Comparison of ENCODE assay signal across 10 cellular contexts in the genomic region with DNA sequence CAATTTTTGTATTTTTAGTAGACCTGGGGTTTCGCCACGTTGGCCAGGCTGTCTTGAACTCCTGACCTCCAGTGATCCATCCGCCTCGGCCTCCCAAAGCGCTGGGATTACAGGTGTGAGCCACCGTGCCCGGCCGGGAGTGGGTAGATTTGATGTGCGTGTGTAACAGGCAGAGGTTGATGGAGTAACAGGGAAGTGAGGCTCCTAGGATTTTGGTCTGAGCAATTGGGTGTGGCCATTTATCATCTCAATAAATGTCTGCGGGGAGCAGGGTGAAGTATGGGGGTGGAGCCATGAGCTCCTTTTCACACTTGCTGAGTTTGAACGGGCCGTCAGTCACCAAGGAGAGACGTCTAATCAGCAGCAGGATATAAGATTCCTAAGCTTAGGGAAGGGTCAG. TPM values are rescaled to one million over a fixed set of nuclear protein-coding genes. Genes with fewer than 3 reads are reported as not detected.
DNase-seq lines count a peak whose midpoint lies in the region; ATAC-seq and TF ChIP-seq lines count a peak whose summit lies in the region.
"Had no signal": no experiment of that assay in that cellular context is flagged by ENCODE, and none has a peak within 500 bp of the region (broad histone marks: within the 10 kb centered on the region; RNA-seq: fewer than 3 reads in every experiment).

No MANE protein-coding gene starts in this region.

- TF ChIP-seq CTCF in RWPE1 (conservative IDR thresholded peaks at IDR 0.05; ENCODE audit: low read depth) (no peak), endothelial cell (IDR thresholded peaks at IDR 0.05; ENCODE audit: unreplicated experiment) (no peak), progenitor cell of endocrine pancreas (IDR thresholded peaks at IDR 0.05; ENCODE audit: unreplicated experiment) (no peak), spleen (IDR thresholded peaks at IDR 0.05 in 8 of 11, conservative IDR thresholded peaks at IDR 0.05 in 3 of 11) (no peak)

- DNase-seq in T-helper 2 cell treated with Interferon-gamma antibody and Interleukin-4, amounts not matched to agents 5 μg/mL and 100 μg/mL, for 36 hours (ENCODE audit: low spot score), result no peak
- DNase-seq in T-helper 2 cell, result no peak
- no peak for DNase-seq in RWPE1 (ENCODE audit: low spot score)
- DNase-seq in endothelial cell (ENCODE audit: low spot score), result no peak
- DNase-seq in progenitor cell of endocrine pancreas (ENCODE audit: low spot score, unreplicated experiment), result no peak
- DNase-seq in spleen, result no peak
- no peak for DNase-seq in activated CD4-positive, alpha-beta T cell treated with anti-CD3 and anti-CD28 coated beads for 4 hours
- DNase-seq: ACHN, NCI-H1417 had no signal

- no peaks in the 10 kb centered on the region for H3K9me3 ChIP-seq in spleen

- H3K27me3 Mint-ChIP-seq in T-helper 2 cell treated with Interferon-gamma antibody and Interleukin-4, amounts not matched to agents 5 μg/mL and 100 μg/mL, for 36 hours (ENCODE audit: low read depth), result no peaks in the 10 kb centered on the region
- H3K27me3 Mint-ChIP-seq in endothelial cell (ENCODE audit: unreplicated experiment), result peaks cover 6% of the 10 kb centered on the region
- no peaks in the 10 kb centered on the region for H3K27me3 Mint-ChIP-seq in progenitor cell of endocrine pancreas

- peak overlapping the region; percentile 88 for H3K27ac ChIP-seq in RWPE1
- no peak overlapping the region for H3K27ac ChIP-seq in spleen

- ATAC-seq in GM19023 (IDR thresholded peaks at IDR 0.05; ENCODE audit: unreplicated experiment), result no peak

- H3K36me3 Mint-ChIP-seq in T-helper 2 cell treated with Interferon-gamma antibody and Interleukin-4, amounts not matched to agents 5 μg/mL and 100 μg/mL, for 36 hours (ENCODE audit: low read depth), result peaks cover 21% of the 10 kb centered on the region
- H3K36me3 Mint-ChIP-seq in endothelial cell (ENCODE audit: low read depth, unreplicated experiment) (peaks cover 12% of the 10 kb centered on the region), progenitor cell of endocrine pancreas (ENCODE audit: insufficient read depth) (peaks cover 6% of the 10 kb centered on the region)

- TF ChIP-seq POLR2A in spleen (IDR thresholded peaks at IDR 0.05), result no peak

- WGBS in spleen, 5 donors, result 80 to 89% (median 86%) methylated on average over 13 of the region's 13 CpGs

- H3K4me3 ChIP-seq in spleen, result peak overlapping the region in 1 of 8 donors; percentile 87

- intact Hi-C loops in spleen (cut with DNase I; ENCODE audit: low total_unique reads), result no loop called here

- H3K27ac Mint-ChIP-seq in T-helper 2 cell treated with Interferon-gamma antibody and Interleukin-4, amounts not matched to agents 5 μg/mL and 100 μg/mL, for 36 hours, result peak overlapping the region; percentile 82
- H3K27ac Mint-ChIP-seq in endothelial cell (ENCODE audit: unreplicated experiment) (no peak overlapping the region), progenitor cell of endocrine pancreas (peak overlapping the region; percentile 97)

- H3K4me3 Mint-ChIP-seq in T-helper 2 cell treated with Interferon-gamma antibody and Interleukin-4, amounts not matched to agents 5 μg/mL and 100 μg/mL, for 36 hours, result peak overlapping the region; percentile 94
- H3K4me3 Mint-ChIP-seq in endothelial cell (ENCODE audit: unreplicated experiment) (peak overlapping the region; percentile 95), progenitor cell of endocrine pancreas (ENCODE audit: low read depth) (peak overlapping the region; percentile 92)

- CTCF ChIA-PET in RWPE1 (lab: Yijun Ruan, JAX), result interaction anchor here (0.6 kb wide), 1 partner anchor 44 kb away, joined by 3 read pairs; no protein-coding TSS in a partner anchor

- POLR2A ChIA-PET in RWPE1 (lab: Yijun Ruan, JAX; ENCODE audit: low non-redundant PET), result interaction anchor here (0.6 kb wide), 2 partner anchors 35 to 63 kb away, joined by 3 read pairs; no protein-coding TSS in a partner anchor

- no peaks in the 10 kb centered on the region for H3K9me3 Mint-ChIP-seq in T-helper 2 cell treated with Interferon-gamma antibody and Interleukin-4, amounts not matched to agents 5 μg/mL and 100 μg/mL, for 36 hours
- H3K9me3 Mint-ChIP-seq in endothelial cell (ENCODE audit: unreplicated experiment), result no peaks in the 10 kb centered on the region
- H3K9me3 Mint-ChIP-seq in progenitor cell of endocrine pancreas (ENCODE audit: low read depth), result no peaks in the 10 kb centered on the region

- H3K36me3 ChIP-seq in spleen, result peaks cover 0 to 23% (median 12%) of the 10 kb centered on the region in 6 donors

- H3K4me1 ChIP-seq in spleen, result peaks cover 13 to 71% (median 46%) of the 10 kb centered on the region in 6 donors

- H3K4me1 Mint-ChIP-seq in T-helper 2 cell treated with Interferon-gamma antibody and Interleukin-4, amounts not matched to agents 5 μg/mL and 100 μg/mL, for 36 hours (ENCODE audit: low read depth), result peaks cover 41% of the 10 kb centered on the region
- H3K4me1 Mint-ChIP-seq in endothelial cell (ENCODE audit: unreplicated experiment) (peaks cover 26% of the 10 kb centered on the region), progenitor cell of endocrine pancreas (ENCODE audit: low read depth) (peaks cover 30% of the 10 kb centered on the region)

- no peaks in the 10 kb centered on the region for H3K27me3 ChIP-seq in spleen (replicated peaks in 1 of 7)

RNA-seq across cellular contexts. Expression of a gene that starts 1.2 kb away (rescaled TPM):
- 30.9 TPM for total RNA-seq in endothelial cell (ENCODE audit: unreplicated experiment)
- 30.3 and 30.9 TPM in 2 replicates for total RNA-seq in progenitor cell of endocrine pancreas
- 10 to 100 TPM; 21.5 to 25.8 (median 22.8) TPM for total RNA-seq in spleen
- 10 to 100 TPM; 20.0 to 23.2 (median 20.1) TPM for polyA plus RNA-seq in spleen

RNA-seq across cellular contexts. Expression of a gene that starts 3.2 kb away (rescaled TPM):
- total RNA-seq in endothelial cell (ENCODE audit: unreplicated experiment) (9.1 TPM), progenitor cell of endocrine pancreas (16.0 and 17.8 TPM in 2 replicates), spleen (1 to 10 TPM; 1.1 to 3.9 (median 1.6) TPM)
- polyA plus RNA-seq in spleen, result 1 to 10 TPM; 3.4 to 4.8 (median 3.9) TPM

RNA-seq across cellular contexts. Expression of a gene that starts 40.8 kb away (rescaled TPM):
- 34.3 TPM for total RNA-seq in endothelial cell (ENCODE audit: unreplicated experiment)
- total RNA-seq in progenitor cell of endocrine pancreas, result 55.6 and 56.2 TPM in 2 replicates
- 10 to 100 TPM in 5 of 7 donors, 1 to 10 TPM in 2; 10.0 to 14.2 (median 12.6) TPM for total RNA-seq in spleen
- polyA plus RNA-seq in spleen, result 10 to 100 TPM in 1 of 3 donors, 1 to 10 TPM in 2; 4.7 to 12.7 (median 6.6) TPM

RNA-seq across cellular contexts. Expression of a gene that starts 42.8 kb away (rescaled TPM):
- total RNA-seq in endothelial cell (ENCODE audit: unreplicated experiment) (0.64 TPM), progenitor cell of endocrine pancreas (3.8 and 4.0 TPM in 2 replicates), spleen (under 1 TPM in 5 of 7 donors, not detected in 2; 0.29 to 0.98 (median 0.44) TPM)
- 1 to 10 TPM in 2 of 3 donors, under 1 TPM in 1; 0.96 to 1.5 (median 1.0) TPM for polyA plus RNA-seq in spleen

RNA-seq across cellular contexts. Expression of a gene that starts 43.1 kb away (rescaled TPM):
- 169 TPM for total RNA-seq in endothelial cell (ENCODE audit: unreplicated experiment)
- total RNA-seq in progenitor cell of endocrine pancreas, result 120 and 122 TPM in 2 replicates
- total RNA-seq in spleen, result 100 to 1,000 TPM in 3 of 7 donors, 10 to 100 TPM in 4; 82.6 to 115 (median 92.1) TPM
- polyA plus RNA-seq in spleen, result 10 to 100 TPM; 21.9 to 50.7 (median 29.7) TPM
